21 cellular contexts compared by ENCODE assay signal in the genomic region with DNA sequence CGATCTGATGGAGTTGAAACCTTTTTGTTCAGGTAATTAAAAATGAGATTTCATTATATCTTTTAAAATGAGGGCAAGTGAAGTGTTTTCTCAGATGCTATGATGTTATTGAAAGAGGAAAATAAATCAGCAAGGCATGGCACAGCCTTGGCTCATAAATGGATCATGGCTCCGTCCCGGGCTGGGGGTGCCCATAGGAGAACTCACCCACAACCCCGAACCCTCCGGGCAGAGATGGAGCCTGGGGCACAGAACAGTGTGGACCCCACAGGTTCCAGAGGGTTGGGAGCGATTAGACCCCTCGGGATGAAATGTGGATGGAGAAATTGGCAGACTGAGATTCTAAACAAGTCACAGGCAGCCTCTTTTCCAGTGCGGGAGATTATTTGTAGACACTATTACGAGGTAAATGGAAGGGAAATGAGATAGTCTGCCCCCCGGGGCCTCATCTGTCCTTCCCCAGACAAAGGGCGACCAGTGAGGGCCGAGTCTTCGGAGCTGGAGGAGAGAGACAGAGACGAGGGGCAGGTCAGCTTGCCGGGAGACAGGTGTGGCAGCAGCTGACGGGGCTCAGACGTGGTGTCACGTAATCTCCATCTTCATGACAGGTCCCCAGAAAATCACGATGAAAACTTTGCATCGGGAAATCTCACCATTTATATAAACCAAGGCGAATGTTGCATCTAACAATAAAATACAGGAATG. TPM values are rescaled to one million over a fixed set of nuclear protein-coding genes. Genes with fewer than 3 reads are reported as not detected.
"Had no signal": no experiment of that assay in that cellular context is flagged by ENCODE, and none has a peak within 500 bp of the region (broad histone marks: within the 10 kb centered on the region; RNA-seq: fewer than 3 reads in every experiment).

No MANE protein-coding gene starts in this region.

- H3K4me1 ChIP-seq: body of pancreas, foreskin keratinocyte had no signal

- FAIRE-seq: colon, islet of Langerhans had no signal

- ATAC-seq: activated CD8-positive, alpha-beta T cell treated with anti-CD3 and anti-CD28 coated beads, Interleukin-2, amount 10 ng/mL, durations not matched to agents 7 days and 5 days; body of pancreas; foreskin keratinocyte; left lobe of liver; natural killer cell treated with Interleukin-12 subunit alpha and Interleukin-12 subunit beta and Interleukin-15 and Interleukin-18, amount 100 ng/mL, for 72 hours; stimulated activated naive B cell treated with anti-CD40 and anti-IgM and Interleukin-4, amounts not matched to agents 10 μg/mL and 1 μg/mL and 100 μg/mL, for 72 hours had no signal

- H3K27me3 ChIP-seq: body of pancreas had no signal

- H3K27ac ChIP-seq: body of pancreas, foreskin keratinocyte had no signal

- H3K4me3 ChIP-seq: body of pancreas, lung had no signal

- H3K9me3 ChIP-seq: body of pancreas had no signal

- DNase-seq: activated CD4-positive, alpha-beta T cell treated with anti-CD3 and anti-CD28 coated beads, Interleukin-2, amount 10 ng/mL, durations not matched to agents 7 days and 5 days; activated CD8-positive, alpha-beta T cell treated with anti-CD3 and anti-CD28 coated beads, Interleukin-2, amount 10 ng/mL, durations not matched to agents 7 days and 5 days; activated naive CD4-positive, alpha-beta T cell treated with Interleukin-2 at 50 U/mL for 16 hours; activated T-cell treated with anti-CD3 and anti-CD28 coated beads, Interleukin-2, amount 50 U/mL, for 24 hours; body of pancreas; endodermal cell; foreskin keratinocyte; glutamatergic neuron; hippocampal formation; nucleus accumbens; retina; stimulated activated naive B cell treated with anti-CD40 and anti-IgM and Interleukin-4, amounts not matched to agents 10 μg/mL and 1 μg/mL and 100 μg/mL, for 72 hours had no signal

RNA-seq across cellular contexts. Expression of a gene that starts 47.9 kb away (rescaled TPM):
- total RNA-seq: activated CD4-positive, alpha-beta T cell treated with anti-CD3 and anti-CD28 coated beads, Interleukin-2, amount 10 ng/mL, durations not matched to agents 7 days and 5 days; activated CD8-positive, alpha-beta T cell treated with anti-CD3 and anti-CD28 coated beads, Interleukin-2, amount 10 ng/mL, durations not matched to agents 7 days and 5 days; activated T-helper 2 cell treated with anti-CD3 and anti-CD28 coated beads, Interferon-gamma antibody, Interleukin-2, Interleukin-4, amounts not matched to agents 10 μg/mL and 5 μg/mL and 100 μg/mL, durations not matched to agents 14 hours and 24 hours and 36 hours; body of pancreas; epithelial cell of proximal tubule; fibroblast of lung; left lobe of liver; lung; natural killer cell treated with Interleukin-12 subunit alpha and Interleukin-12 subunit beta and Interleukin-15 and Interleukin-18, amount 100 ng/mL, for 72 hours; ureter had no signal
- polyA plus RNA-seq: fibroblast of lung had no signal
